In the genomic region with DNA sequence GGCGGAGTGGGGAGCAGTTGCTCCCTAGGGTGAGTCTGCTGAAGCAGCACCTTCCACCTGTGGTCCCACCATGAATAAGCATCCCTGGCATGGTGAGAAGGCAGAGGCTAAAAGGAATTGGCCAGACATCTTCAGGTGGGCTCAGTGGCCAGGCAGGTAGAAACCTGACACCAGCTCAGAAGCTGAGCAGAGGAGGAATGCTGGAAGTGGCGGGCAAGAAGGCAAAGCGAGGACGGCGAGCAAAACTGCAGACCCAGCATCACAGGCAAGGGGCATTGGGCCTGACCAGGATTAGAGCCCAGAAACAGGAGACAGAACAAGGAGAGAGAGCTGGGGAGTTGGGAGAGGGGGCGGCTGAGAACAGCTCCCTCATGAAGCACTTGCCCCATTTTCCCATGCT, we compare ENCODE assay signal across 31 cellular contexts. TPM values are rescaled to one million over a fixed set of nuclear protein-coding genes. Genes with fewer than 3 reads are reported as not detected.
"Had no signal": no experiment of that assay in that cellular context is flagged by ENCODE, and none has a peak within 500 bp of the region (broad histone marks: within the 10 kb centered on the region; RNA-seq: fewer than 3 reads in every experiment).

No MANE protein-coding gene starts in this region.

- H3K4me3 ChIP-seq: breast epithelium, esophagus muscularis mucosa, ovary, testis, transverse colon had no signal

- H3K27me3 Mint-ChIP-seq: activated CD4-positive, alpha-beta memory T cell treated with anti-CD3 and anti-CD28 coated beads for 36 hours; activated CD4-positive, alpha-beta T cell treated with anti-CD3 and anti-CD28 coated beads, Interleukin-2, amount 10 ng/mL, durations not matched to agents 24 days and 14 days; activated T-cell treated with anti-CD3 and anti-CD28 coated beads, Interleukin-2, amount 50 U/mL, for 24 hours; central memory CD8-positive, alpha-beta T cell; dendritic cell treated with granulocyte-macrophage colony-stimulating factor and Interleukin-4, amounts not matched to agents 40 ng/mL and 50 ng/mL, for 4 days; memory B cell had no signal

- ATAC-seq: left cardiac atrium, right cardiac atrium had no signal

- H3K4me1 ChIP-seq: breast epithelium had no signal

- H3K9me3 Mint-ChIP-seq: activated CD4-positive, alpha-beta memory T cell treated with anti-CD3 and anti-CD28 coated beads for 36 hours; activated CD4-positive, alpha-beta T cell treated with anti-CD3 and anti-CD28 coated beads, Interleukin-2, amount 10 ng/mL, durations not matched to agents 24 days and 14 days; activated T-cell treated with anti-CD3 and anti-CD28 coated beads, Interleukin-2, amount 50 U/mL, for 24 hours; central memory CD8-positive, alpha-beta T cell; dendritic cell treated with granulocyte-macrophage colony-stimulating factor and Interleukin-4, amounts not matched to agents 40 ng/mL and 50 ng/mL, for 4 days; memory B cell; T-helper 1 cell treated with Interleukin-12 subunit alpha and Interleukin-12 subunit beta and Interleukin-4 antibody, amounts not matched to agents 30 μg/mL and 1 μg/mL, for 36 hours had no signal

- H3K27me3 ChIP-seq: esophagus muscularis mucosa, ovary, testis, transverse colon had no signal

- H3K27ac Mint-ChIP-seq: activated CD4-positive, alpha-beta memory T cell treated with anti-CD3 and anti-CD28 coated beads for 36 hours; activated CD4-positive, alpha-beta T cell treated with anti-CD3 and anti-CD28 coated beads, Interleukin-2, amount 10 ng/mL, durations not matched to agents 24 days and 14 days; activated T-cell treated with anti-CD3 and anti-CD28 coated beads, Interleukin-2, amount 50 U/mL, for 24 hours; dendritic cell treated with granulocyte-macrophage colony-stimulating factor and Interleukin-4, amounts not matched to agents 40 ng/mL and 50 ng/mL, for 4 days; memory B cell; T-helper 1 cell treated with Interleukin-12 subunit alpha and Interleukin-12 subunit beta and Interleukin-4 antibody, amounts not matched to agents 30 μg/mL and 1 μg/mL, for 36 hours had no signal

- H3K36me3 Mint-ChIP-seq: activated CD4-positive, alpha-beta memory T cell treated with anti-CD3 and anti-CD28 coated beads for 36 hours had no signal

- H3K36me3 ChIP-seq: breast epithelium, esophagus muscularis mucosa, ovary, transverse colon had no signal

- H3K9me3 ChIP-seq: breast epithelium, esophagus muscularis mucosa, ovary, testis, transverse colon had no signal

- DNase-seq: activated CD4-positive, alpha-beta memory T cell treated with anti-CD3 and anti-CD28 coated beads for 36 hours; activated CD4-positive, alpha-beta T cell treated with anti-CD3 and anti-CD28 coated beads, Interleukin-2, amount 10 ng/mL, durations not matched to agents 24 days and 14 days; activated CD4-positive, CD25-positive, alpha-beta regulatory T cell treated with anti-CD3 and anti-CD28 coated beads, Interleukin-2, amount 50 U/mL, for 72 hours; activated CD8-positive, alpha-beta memory T cell treated with anti-CD3 and anti-CD28 coated beads, Interleukin-2, amount 50 U/mL, for 48 hours; activated gamma-delta T cell; activated naive CD4-positive, alpha-beta T cell treated with anti-CD3 and anti-CD28 coated beads, Interleukin-2, amount 50 U/mL, for 16 hours; activated T-cell treated with anti-CD3 and anti-CD28 coated beads, Interleukin-2, amount 50 U/mL, for 24 hours; amniotic stem cell; foreskin melanocyte; glutamatergic neuron; left cardiac atrium; midbrain; ovary; right cardiac atrium; stimulated activated CD4-positive, alpha-beta T cell treated with anti-CD3 and anti-CD28 coated beads, Interleukin-2, amount 100 ng/mL, for 48 hours; stimulated activated naive CD4-positive, alpha-beta T cell treated with Interleukin-2 at 50 U/mL for 16 hours; SW 1271; T-helper 9 cell; testis; transverse colon had no signal

- H3K27ac ChIP-seq: testis, transverse colon, VCaP had no signal

- H3K4me3 Mint-ChIP-seq: activated CD4-positive, alpha-beta memory T cell treated with anti-CD3 and anti-CD28 coated beads for 36 hours; activated CD4-positive, alpha-beta T cell treated with anti-CD3 and anti-CD28 coated beads, Interleukin-2, amount 10 ng/mL, durations not matched to agents 24 days and 14 days; activated T-cell treated with anti-CD3 and anti-CD28 coated beads, Interleukin-2, amount 50 U/mL, for 24 hours; central memory CD8-positive, alpha-beta T cell; dendritic cell treated with granulocyte-macrophage colony-stimulating factor and Interleukin-4, amounts not matched to agents 40 ng/mL and 50 ng/mL, for 4 days; memory B cell; T-helper 1 cell treated with Interleukin-12 subunit alpha and Interleukin-12 subunit beta and Interleukin-4 antibody, amounts not matched to agents 30 μg/mL and 1 μg/mL, for 36 hours had no signal

RNA-seq across cellular contexts. Expression of a gene that starts 27.3 kb away (rescaled TPM):
- total RNA-seq: activated CD4-positive, alpha-beta memory T cell treated with anti-CD3 and anti-CD28 coated beads for 36 hours; activated CD4-positive, alpha-beta T cell treated with anti-CD3 and anti-CD28 coated beads, Interleukin-2, amount 10 ng/mL, durations not matched to agents 24 days and 14 days; breast epithelium; esophagus muscularis mucosa; left cardiac atrium; pulmonary artery endothelial cell; right cardiac atrium; testis; transverse colon; urinary bladder had no signal
- polyA plus RNA-seq: keratinocyte, neural cell, right cardiac atrium, urinary bladder had no signal
